In genomic region chr4:6560416-6561172, GRCh38 we compare ENCODE assay signal across 22 cellular contexts. TPM values are rescaled to one million over a fixed set of nuclear protein-coding genes. Genes with fewer than 3 reads are reported as not detected.
DNase-seq lines count a peak whose midpoint lies in the region; TF ChIP-seq lines count a peak whose summit lies in the region.
"Had no signal": no experiment of that assay in that cellular context is flagged by ENCODE, and none has a peak within 500 bp of the region (broad histone marks: within the 10 kb centered on the region; RNA-seq: fewer than 3 reads in every experiment).

No MANE protein-coding gene starts in this region.

- H3K4me1 ChIP-seq in HEK293 (ENCODE audit: control insufficient read depth, insufficient read depth, low read length) = no peaks in the 10 kb centered on the region
- peaks cover 8 to 37% (median 17%) of the 10 kb centered on the region in 3 donors for H3K4me1 ChIP-seq in esophagus squamous epithelium
- H3K4me1 ChIP-seq in uterus = peaks cover 0 to 5% of the 10 kb centered on the region in 2 donors
- H3K4me1 ChIP-seq in neural progenitor cell = peaks cover 5% of the 10 kb centered on the region

- H3K27ac ChIP-seq in HEK293 (ENCODE audit: extremely low read depth, low read depth, low read length) = no peak overlapping the region
- no peak overlapping the region for H3K27ac ChIP-seq in brain microvascular endothelial cell
- H3K27ac ChIP-seq in esophagus squamous epithelium = no peak overlapping the region
- no peak overlapping the region for H3K27ac ChIP-seq in uterus
- no peak overlapping the region for H3K27ac ChIP-seq in neural progenitor cell
- H3K27ac ChIP-seq: body of pancreas, PC-9 had no signal

- H3K27me3 Mint-ChIP-seq in neural progenitor cell (ENCODE audit: insufficient read depth, low read depth) = peaks cover 63% of the 10 kb centered on the region

- CTCF ChIA-PET in HEK293 (lab: Yijun Ruan, JAX) = interaction anchor here (3.0 kb wide), 1 partner anchor 13 kb away, joined by 12 read pairs; no protein-coding TSS in a partner anchor

- H3K4me2 ChIP-seq in neural progenitor cell = no peak overlapping the region
- H3K4me2 ChIP-seq: GM23338, PC-9 had no signal

- H3K4me1 Mint-ChIP-seq in neural progenitor cell = peaks cover 2% of the 10 kb centered on the region
- H3K4me1 Mint-ChIP-seq: mesothelial cell of epicardium had no signal

- DNase-seq in AG10803 (ENCODE audit: low read depth) (peak; percentile 54), brain microvascular endothelial cell (peak; percentile 47), kidney tubule cell (ENCODE audit: low spot score) (peak; percentile 51), esophagus squamous epithelium (lab: John Stamatoyannopoulos, UW) (no peak), kidney glomerular epithelial cell (lab: John Stamatoyannopoulos, UW) (no peak), uterus (no peak), neural progenitor cell (ENCODE audit: low spot score) (no peak)
- DNase-seq: activated CD4-positive, CD25-positive, alpha-beta regulatory T cell; activated CD8-positive, alpha-beta T cell treated with anti-CD3 and anti-CD28 coated beads, Interleukin-2, amount 10 ng/mL, durations not matched to agents 7 days and 5 days; activated naive CD4-positive, alpha-beta T cell treated with anti-CD3 and anti-CD28 coated beads for 36 hours; activated T-cell treated with anti-CD3 and anti-CD28 coated beads, Interleukin-2, amount 50 U/mL, for 24 hours; body of pancreas; dermis blood vessel endothelial cell; DND-41; MM.1S; NCI-H345; PC-9; substantia nigra had no signal

- no peak overlapping the region for H3K4me3 Mint-ChIP-seq in neural progenitor cell
- H3K4me3 Mint-ChIP-seq: activated CD8-positive, alpha-beta T cell treated with anti-CD3 and anti-CD28 coated beads, Interleukin-2, amount 10 ng/mL, durations not matched to agents 7 days and 5 days; activated naive CD4-positive, alpha-beta T cell treated with anti-CD3 and anti-CD28 coated beads for 36 hours; activated T-cell treated with anti-CD3 and anti-CD28 coated beads, Interleukin-2, amount 50 U/mL, for 24 hours; GM23338; mesothelial cell of epicardium; T-helper 2 cell treated with Interferon-gamma antibody and Interleukin-4, amounts not matched to agents 5 μg/mL and 100 μg/mL, for 36 hours had no signal

- H4K20me1 ChIP-seq in neural progenitor cell (ENCODE audit: low read depth) = peaks cover 26% of the 10 kb centered on the region

- H3K9me3 Mint-ChIP-seq in neural progenitor cell = no peaks in the 10 kb centered on the region
- H3K9me3 Mint-ChIP-seq: activated naive CD4-positive, alpha-beta T cell treated with anti-CD3 and anti-CD28 coated beads for 36 hours; activated T-cell treated with anti-CD3 and anti-CD28 coated beads, Interleukin-2, amount 50 U/mL, for 24 hours; mesothelial cell of epicardium; T-helper 2 cell treated with Interferon-gamma antibody and Interleukin-4, amounts not matched to agents 5 μg/mL and 100 μg/mL, for 36 hours had no signal

- H3K27me3 ChIP-seq in brain microvascular endothelial cell (replicated peaks) = peaks cover 28% of the 10 kb centered on the region
- peaks cover 0 to 91% (median 7%) of the 10 kb centered on the region in 4 donors for H3K27me3 ChIP-seq in esophagus squamous epithelium
- H3K27me3 ChIP-seq in uterus = peaks cover 0 to 8% of the 10 kb centered on the region in 2 donors
- peaks cover 100% of the 10 kb centered on the region for H3K27me3 ChIP-seq in neural progenitor cell

- H3K9me3 ChIP-seq in HEK293 (ENCODE audit: control insufficient read depth, insufficient read depth, low read depth, low read length) (no peaks in the 10 kb centered on the region), esophagus squamous epithelium (no peaks in the 10 kb centered on the region), uterus (no peaks in the 10 kb centered on the region), neural progenitor cell (ENCODE audit: low read depth) (no peaks in the 10 kb centered on the region)
- H3K9me3 ChIP-seq: body of pancreas had no signal

- no peak overlapping the region for H3K27ac Mint-ChIP-seq in neural progenitor cell
- H3K27ac Mint-ChIP-seq: activated CD8-positive, alpha-beta T cell treated with anti-CD3 and anti-CD28 coated beads, Interleukin-2, amount 10 ng/mL, durations not matched to agents 7 days and 5 days; activated naive CD4-positive, alpha-beta T cell treated with anti-CD3 and anti-CD28 coated beads for 36 hours; activated T-cell treated with anti-CD3 and anti-CD28 coated beads, Interleukin-2, amount 50 U/mL, for 24 hours; GM23338; mesothelial cell of epicardium; T-helper 2 cell treated with Interferon-gamma antibody and Interleukin-4, amounts not matched to agents 5 μg/mL and 100 μg/mL, for 36 hours had no signal

- no peaks in the 10 kb centered on the region for H3K79me2 ChIP-seq in neural progenitor cell (ENCODE audit: low read depth)

- no peak overlapping the region for H3K9ac ChIP-seq in neural progenitor cell

- in situ Hi-C loops in brain microvascular endothelial cell (cut with HindIII; ENCODE audit: low pct_ligation_motif_present, low sequenced_read_pairs) = no loop called here

- H3K4me3 ChIP-seq in AG10803 (ENCODE audit: low read length) (no peak overlapping the region), HEK293 (ENCODE audit: low read depth, low read length) (no peak overlapping the region), brain microvascular endothelial cell (ENCODE audit: low read depth, low read length) (no peak overlapping the region), esophagus squamous epithelium (no peak overlapping the region), uterus (no peak overlapping the region), neural progenitor cell (no peak overlapping the region)
- H3K4me3 ChIP-seq: body of pancreas, GM23338, PC-9 had no signal

- intact Hi-C loops in esophagus squamous epithelium (cut with DNase I) (no loop called here), uterus (cut with DNase I; ENCODE audit: low total_unique reads) (no loop called here)

- TF ChIP-seq POLR2A in esophagus squamous epithelium (IDR thresholded peaks at IDR 0.05) = no peak
- no peak for TF ChIP-seq POLR2A in uterus (IDR thresholded peaks at IDR 0.05)

- H3K36me3 Mint-ChIP-seq in neural progenitor cell = no peaks in the 10 kb centered on the region
- H3K36me3 Mint-ChIP-seq: mesothelial cell of epicardium had no signal

- no peak overlapping the region for H2AFZ ChIP-seq in neural progenitor cell (replicated peaks)
- H2AFZ ChIP-seq: GM23338, PC-9 had no signal

- H3F3A ChIP-seq in neural progenitor cell (ENCODE audit: low read depth) = peaks cover 7% of the 10 kb centered on the region

- H3K36me3 ChIP-seq in HEK293 (ENCODE audit: control insufficient read depth in 2 of 2, insufficient read depth in 1 of 2, low read length in 2 of 2) (no peaks in the 10 kb centered on the region), brain microvascular endothelial cell (replicated peaks) (no peaks in the 10 kb centered on the region), esophagus squamous epithelium (no peaks in the 10 kb centered on the region), uterus (no peaks in the 10 kb centered on the region), neural progenitor cell (no peaks in the 10 kb centered on the region)

- POLR2A ChIA-PET in HEK293 (lab: Yijun Ruan, JAX) = interaction anchor here (1.4 kb wide), 1 partner anchor 14 kb away, joined by 3 read pairs; the partner anchor contains the start of gene MAN2B2

- WGBS in esophagus squamous epithelium, 2 donors = 67 to 69% methylated on average over 5 to 6 of the region's 10 CpGs

- no peak for TF ChIP-seq CTCF in AG10803 (conservative IDR thresholded peaks at IDR 0.05; ENCODE audit: low read length)
- no peak for TF ChIP-seq CTCF in HEK293 (tag by site-specific recombination; IDR thresholded peaks at IDR 0.05)
- TF ChIP-seq CTCF in brain microvascular endothelial cell (IDR thresholded peaks at IDR 0.05; ENCODE audit: low read depth, low read length, missing control alignments) = no peak
- TF ChIP-seq CTCF in esophagus squamous epithelium (IDR thresholded peaks at IDR 0.05) = no peak
- TF ChIP-seq CTCF in uterus (IDR thresholded peaks at IDR 0.05) = no peak
- TF ChIP-seq CTCF in neural progenitor cell (IDR thresholded peaks at IDR 0.05) = no peak

TF ChIP-seq in HEK293, 187 proteins besides CTCF, POLR2A, EP300 and RAD21:
- TF ChIP-seq ZBTB1 (tag by site-specific recombination; IDR thresholded peaks at IDR 0.05) = no peak
- TF ChIP-seq ZBTB17 (tag by site-specific recombination; IDR thresholded peaks at IDR 0.05) = 0 out of 2 replicates have a peak, but pooled peaks have one; percentile 36

RNA-seq across cellular contexts. Expression of gene MAN2B2, which starts 14.4 kb away (rescaled TPM):
- total RNA-seq in esophagus squamous epithelium (10 to 100 TPM in 3 of 4 donors, 1 to 10 TPM in 1; 9.0 to 23.3 (median 14.3) TPM), uterus (10 to 100 TPM; 14.8 to 30.8 (median 19.2) TPM), neural progenitor cell (ENCODE audit: low replicate concordance) (2.7 and 6.3 TPM in 2 replicates)

Comparison
In these comparisons a context has a peak if more than half of its experiments do, and no peak if none do; other contexts are left out.
1. DNase-seq: peak in AG10803 (single experiment), brain microvascular endothelial cell (single experiment) and kidney tubule cell (single experiment); none in esophagus squamous epithelium (single experiment), kidney glomerular epithelial cell (single experiment), uterus (0 of 2) and neural progenitor cell (single experiment).